In the genomic region with DNA sequence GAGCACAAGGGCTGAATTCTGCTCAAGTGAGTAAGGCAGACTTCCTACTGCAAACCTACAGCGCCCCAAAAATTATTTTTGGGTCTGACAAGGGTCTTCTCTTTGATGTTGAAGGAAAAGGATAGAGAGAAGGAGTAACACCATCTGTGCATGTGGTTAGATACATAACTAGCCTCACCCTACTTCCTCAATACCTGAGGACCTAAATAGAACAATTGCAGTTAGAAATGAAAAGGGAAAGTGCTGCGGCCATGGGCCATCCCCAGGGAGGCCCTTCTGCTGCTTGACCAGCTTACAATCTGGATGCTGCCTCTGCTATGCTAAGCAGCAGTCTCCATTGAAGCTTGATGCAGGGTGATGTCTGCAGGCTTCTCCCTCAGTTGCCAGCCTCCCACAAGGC, we compare ENCODE assay signal across 13 cellular contexts.
A peak's percentile ranks its signal among the peaks of the same experiment; 100 is the strongest.
DNase-seq lines count a peak whose midpoint lies in the region; ATAC-seq and TF ChIP-seq lines count a peak whose summit lies in the region.
"Had no signal": no experiment of that assay in that cellular context is flagged by ENCODE, and none has a peak within 500 bp of the region (broad histone marks: within the 10 kb centered on the region; RNA-seq: fewer than 3 reads in every experiment).

No MANE protein-coding gene starts in this region.

- no peak overlapping the region for H3K9ac ChIP-seq in BLaER1

- WGBS in right lobe of liver (ENCODE audit: insufficient coverage, low coverage, low lambda C conversion rate, missing lambda C conversion rate) = 80% methylated on average over 2 of the region's 2 CpGs

- H3K4me1 ChIP-seq in BLaER1 = peaks cover 40% of the 10 kb centered on the region
- peaks cover 0 to 5% (median 0%) of the 10 kb centered on the region in 4 donors for H3K4me1 ChIP-seq in right lobe of liver
- peaks cover 22% of the 10 kb centered on the region for H3K4me1 ChIP-seq in lower lobe of right lung

- H3K36me3 ChIP-seq in BLaER1 (peaks cover 69% of the 10 kb centered on the region), right lobe of liver (no peaks in the 10 kb centered on the region), lower lobe of right lung (peaks cover 29% of the 10 kb centered on the region)

- DNase-seq in OCI-M1 (lab: John Stamatoyannopoulos, UW) (peak; percentile 36), right lobe of liver (no peak), HK-2 (ENCODE audit: unreplicated experiment) (no peak), lower lobe of right lung (no peak)
- no peak for DNase-seq in stimulated activated CD8-positive, alpha-beta memory T cell treated with anti-CD3 and anti-CD28 coated beads, Interleukin-4, amount 100 ng/mL, for 48 hours
- DNase-seq: AML-193; midbrain; NCI-H1417 treated with DMSO at 0.1 percent for 48 hours; stimulated activated CD4-positive, alpha-beta T cell treated with anti-CD3 and anti-CD28 coated beads, Interleukin-2, amount 100 ng/mL, for 24 hours; T-helper 2 cell had no signal

- no peak for TF ChIP-seq CTCF in right lobe of liver (IDR thresholded peaks at IDR 0.05)
- no peak for TF ChIP-seq CTCF in lower lobe of right lung (IDR thresholded peaks at IDR 0.05)

- H3K4me3 ChIP-seq in BLaER1 (no peak overlapping the region), right lobe of liver (no peak overlapping the region), lower lobe of right lung (no peak overlapping the region)

- H3K4me2 ChIP-seq in BLaER1 = peak overlapping the region; percentile 61

- H3K9me3 ChIP-seq in BLaER1 (no peaks in the 10 kb centered on the region), right lobe of liver (no peaks in the 10 kb centered on the region), lower lobe of right lung (no peaks in the 10 kb centered on the region)

- H3K27ac ChIP-seq in BLaER1 (peak overlapping the region; percentile 43), right lobe of liver (no peak overlapping the region), lower lobe of right lung (no peak overlapping the region)

- no peaks in the 10 kb centered on the region for H4K20me1 ChIP-seq in BLaER1

- peak; percentile 82 for ATAC-seq in GM18907 (IDR thresholded peaks at IDR 0.05; ENCODE audit: unreplicated experiment)
- ATAC-seq in HG02884 (IDR thresholded peaks at IDR 0.05; ENCODE audit: unreplicated experiment) = peak; percentile 61
- ATAC-seq in right lobe of liver = no peak
- no peak for ATAC-seq in lower lobe of right lung

- no peak for TF ChIP-seq POLR2A in right lobe of liver (IDR thresholded peaks at IDR 0.05)

- intact Hi-C loops in right lobe of liver (cut with DNase I) (no loop called here), lower lobe of right lung (cut with DNase I) (no loop called here)

- H3K27me3 ChIP-seq in BLaER1 (no peaks in the 10 kb centered on the region), right lobe of liver (no peaks in the 10 kb centered on the region), lower lobe of right lung (ENCODE audit: low read depth) (no peaks in the 10 kb centered on the region)

Comparison
In these comparisons a context has a peak if more than half of its experiments do, and no peak if none do; other contexts are left out.
1. ATAC-seq: peak in GM18907 (single experiment) and HG02884 (single experiment); none in right lobe of liver (0 of 4) and lower lobe of right lung (0 of 2).